8 cellular contexts compared by ENCODE assay signal in genomic region chr9:93451762-93452709, GRCh38. TPM values are rescaled to one million over a fixed set of nuclear protein-coding genes. Genes with fewer than 3 reads are reported as not detected.
A peak's percentile ranks its signal among the peaks of the same experiment; 100 is the strongest.
DNase-seq lines count a peak whose midpoint lies in the region; ATAC-seq and TF ChIP-seq lines count a peak whose summit lies in the region.

No MANE protein-coding gene starts in this region.

- no peak for ATAC-seq in HG03378 (IDR thresholded peaks at IDR 0.05; ENCODE audit: unreplicated experiment)

- peak overlapping the region; percentile 61; the same call in 1 of the 2 replicates for H2AFZ ChIP-seq in KMS-11 (ENCODE audit: low read depth)

- H3K9me3 ChIP-seq in duodenal mucosa (ENCODE audit: control insufficient read depth in 1 of 2, low read length in 2 of 2): no peaks in the 10 kb centered on the region

- H3K36me3 ChIP-seq in KMS-11 (ENCODE audit: insufficient read depth) (no peaks in the 10 kb centered on the region; the same call in 1 of the 2 replicates), duodenal mucosa (ENCODE audit: control insufficient read depth in 1 of 2, insufficient read depth in 2 of 2, low read length in 2 of 2) (peaks cover 3 to 19% of the 10 kb centered on the region in 2 donors)

- H3K4me2 ChIP-seq in KMS-11: peak overlapping the region; percentile 86

- H3K79me2 ChIP-seq in KMS-11 (ENCODE audit: insufficient read depth, low read depth): peaks cover 73% of the 10 kb centered on the region

- H3K4me3 ChIP-seq in KMS-11 (IDR thresholded peaks at IDR 0.05; ENCODE audit: insufficient read depth, low read depth, low read length) (no peak overlapping the region), duodenal mucosa (ENCODE audit: low read depth in 1 of 2, low read length in 2 of 2) (peak overlapping the region; percentile 87 to 90)

- H3K4me1 ChIP-seq in KMS-11 (ENCODE audit: low read depth, poor library complexity, severe bottlenecking): peaks cover 58% of the 10 kb centered on the region
- peaks cover 36 to 40% of the 10 kb centered on the region in 2 donors for H3K4me1 ChIP-seq in duodenal mucosa (ENCODE audit: control insufficient read depth in 1 of 2, insufficient read depth in 2 of 2, low read length in 2 of 2)

- no peaks in the 10 kb centered on the region for H3K27me3 ChIP-seq in KMS-11 (ENCODE audit: insufficient read depth, low read depth)
- no peaks in the 10 kb centered on the region for H3K27me3 ChIP-seq in duodenal mucosa (ENCODE audit: control insufficient read depth in 1 of 2, insufficient read depth in 2 of 2, low read length in 2 of 2)

- H3K27ac ChIP-seq in KMS-11: peak overlapping the region; percentile 75
- peak overlapping the region; percentile 91 for H3K27ac ChIP-seq in duodenal mucosa (ENCODE audit: low read depth, low read length)

- DNase-seq in SIG-M5 treated with dmso at 0.1 percent for 504 hours (lab: John Stamatoyannopoulos, UW; ENCODE audit: unreplicated experiment): peak; percentile 14
- no peak for DNase-seq in SIG-M5 (lab: John Stamatoyannopoulos, UW)
- DNase-seq in activated CD4-positive, alpha-beta T cell treated with anti-CD3 and anti-CD28 coated beads, Interleukin-2, amount 50 U/mL, for 4 hours: peak; percentile 24 to 36
- DNase-seq in lung microvascular endothelial cell (ENCODE audit: low read depth in 2 of 2): peak; percentile 61 to 65
- DNase-seq in stimulated activated CD8-positive, alpha-beta memory T cell treated with anti-CD3 and anti-CD28 coated beads, Interleukin-15, amount 100 ng/mL, for 1 hour (ENCODE audit: low read depth): peak; percentile 7

- peak overlapping the region; percentile 82 for H3K9ac ChIP-seq in KMS-11
- H3K9ac ChIP-seq in duodenal mucosa (ENCODE audit: low read depth in 1 of 2, low read length in 2 of 2): peak overlapping the region; percentile 80 to 97

- no peak for TF ChIP-seq CTCF in KMS-11 (conservative IDR thresholded peaks at IDR 0.05; ENCODE audit: low read depth, low read length)

- peaks cover 29% of the 10 kb centered on the region; the same call in 1 of the 2 replicates for H4K20me1 ChIP-seq in KMS-11 (ENCODE audit: insufficient read depth)

RNA-seq across cellular contexts. Expression of gene FAM120A, which starts 0.6 kb away (rescaled TPM):
- 54.5 and 74.6 TPM in 2 replicates for total RNA-seq in lung microvascular endothelial cell

RNA-seq across cellular contexts. Expression of gene FAM120AOS, which starts 1.3 kb away (rescaled TPM):
- total RNA-seq in lung microvascular endothelial cell: 17.7 and 27.4 TPM in 2 replicates
